Comparison of ENCODE assay signal across 1 cellular context in genomic region chr1:89034004-89034403, GRCh38. TPM values are rescaled to one million over a fixed set of nuclear protein-coding genes. Genes with fewer than 3 reads are reported as not detected.
"Had no signal": no experiment of that assay in that cellular context is flagged by ENCODE, and none has a peak within 500 bp of the region (broad histone marks: within the 10 kb centered on the region; RNA-seq: fewer than 3 reads in every experiment).

No MANE protein-coding gene starts in this region.

RNA-seq across cellular contexts. Expression of gene GBP1, which starts 31.0 kb away (rescaled TPM):
- total RNA-seq: K562 had no signal
- polyA plus RNA-seq: K562 had no signal
